28 cellular contexts compared by ENCODE assay signal in genomic region chr7:156090988-156091387, GRCh38.
"Had no signal": no experiment of that assay in that cellular context is flagged by ENCODE, and none has a peak within 500 bp of the region (broad histone marks: within the 10 kb centered on the region; RNA-seq: fewer than 3 reads in every experiment).

No MANE protein-coding gene starts in this region.

- H3K27ac ChIP-seq: lower lobe of right lung, ovary, right atrium auricular region, right lobe of liver, tibial nerve, vagina had no signal

- H3K4me2 ChIP-seq: smooth muscle cell had no signal

- H3K4me3 Mint-ChIP-seq: mesothelial cell of epicardium; naive B cell; natural killer cell treated with Interleukin-12 subunit alpha and Interleukin-12 subunit beta and Interleukin-15 and Interleukin-18, amount 100 ng/mL, for 72 hours; neural crest cell; stimulated activated naive B cell treated with anti-CD40 and anti-IgM and Interleukin-4, amounts not matched to agents 10 μg/mL and 1 μg/mL and 100 μg/mL, for 72 hours; stimulated activated naive CD8-positive, alpha-beta T cell treated with anti-CD3 and anti-CD28 coated beads, Interleukin-15, Interleukin-2, amounts not matched to agents 100 ng/mL and 50 ng/mL, for 24 hours; type B pancreatic cell had no signal

- DNase-seq: head of caudate nucleus; hippocampal formation; kidney glomerular epithelial cell; left cardiac atrium; left ventricle myocardium superior; lower lobe of right lung; mammary epithelial cell; mesenchymal stem cell; naive B cell; ovary; right lobe of liver; stimulated activated CD4-positive, alpha-beta T cell treated with anti-CD3 and anti-CD28 coated beads, Interleukin-1b, Interleukin-23, amount 100 ng/mL, for 48 hours; stimulated activated CD4-positive, alpha-beta T cell treated with anti-CD3 and anti-CD28 coated beads, Interleukin-2, amount 100 ng/mL, for 48 hours; stimulated activated CD4-positive, alpha-beta T cell treated with anti-CD3 and anti-CD28 coated beads, Interleukin-4, amount 100 ng/mL, for 4 hours; stimulated activated CD8-positive, alpha-beta memory T cell treated with anti-CD3 and anti-CD28 coated beads, Interleukin-4, amount 100 ng/mL, for 48 hours; stimulated activated naive B cell treated with anti-CD40 and anti-IgM and Interleukin-4, amounts not matched to agents 10 μg/mL and 1 μg/mL and 100 μg/mL, for 72 hours; substantia nigra had no signal

- H3K9me3 ChIP-seq: lower lobe of right lung, ovary, right atrium auricular region, right lobe of liver, tibial nerve, vagina had no signal

- H3K9me3 Mint-ChIP-seq: mesothelial cell of epicardium; natural killer cell treated with Interleukin-12 subunit alpha and Interleukin-12 subunit beta and Interleukin-15 and Interleukin-18, amount 100 ng/mL, for 72 hours; neural crest cell; type B pancreatic cell had no signal

- ATAC-seq: left cardiac atrium; left lobe of liver; left ventricle myocardium superior; lower lobe of right lung; right lobe of liver; stimulated activated naive B cell treated with anti-CD40 and anti-IgM and Interleukin-4, amounts not matched to agents 10 μg/mL and 1 μg/mL and 100 μg/mL, for 72 hours had no signal

- H3K4me1 ChIP-seq: lower lobe of right lung, right atrium auricular region, right lobe of liver, tibial nerve, vagina had no signal

- H3K27me3 Mint-ChIP-seq: stimulated activated naive CD8-positive, alpha-beta T cell treated with anti-CD3 and anti-CD28 coated beads, Interleukin-15, Interleukin-2, amounts not matched to agents 100 ng/mL and 50 ng/mL, for 24 hours had no signal

- H3K27me3 ChIP-seq: ovary, right atrium auricular region, right lobe of liver, tibial nerve, vagina had no signal

- H3K4me1 Mint-ChIP-seq: mesothelial cell of epicardium, naive B cell, neural crest cell had no signal

- H3K27ac Mint-ChIP-seq: mesothelial cell of epicardium; naive B cell; natural killer cell treated with Interleukin-12 subunit alpha and Interleukin-12 subunit beta and Interleukin-15 and Interleukin-18, amount 100 ng/mL, for 72 hours; progenitor cell of endocrine pancreas; stimulated activated naive B cell treated with anti-CD40 and anti-IgM and Interleukin-4, amounts not matched to agents 10 μg/mL and 1 μg/mL and 100 μg/mL, for 72 hours; stimulated activated naive CD8-positive, alpha-beta T cell treated with anti-CD3 and anti-CD28 coated beads, Interleukin-15, Interleukin-2, amounts not matched to agents 100 ng/mL and 50 ng/mL, for 24 hours; type B pancreatic cell had no signal

- H3K36me3 ChIP-seq: lower lobe of right lung, ovary, right atrium auricular region, right lobe of liver, tibial nerve, vagina had no signal

- H3K4me3 ChIP-seq: lower lobe of right lung, ovary, right atrium auricular region, right lobe of liver, smooth muscle cell, tibial nerve, vagina had no signal
